ENCODE assay signal across 12 cellular contexts in genomic region chr4:182207806-182208483, GRCh38. TPM values are rescaled to one million over a fixed set of nuclear protein-coding genes. Genes with fewer than 3 reads are reported as not detected.
DNase-seq lines count a peak whose midpoint lies in the region; ATAC-seq lines count a peak whose summit lies in the region.
"Had no signal": no experiment of that assay in that cellular context is flagged by ENCODE, and none has a peak within 500 bp of the region (broad histone marks: within the 10 kb centered on the region; RNA-seq: fewer than 3 reads in every experiment).

No MANE protein-coding gene starts in this region.

- DNase-seq in GM03348 (ENCODE audit: low spot score) (peak; percentile 73), RKO (ENCODE audit: low spot score) (peak; percentile 64), fibroblast of gingiva (ENCODE audit: low read depth) (peak; percentile 80), renal cortical epithelial cell (ENCODE audit: low read depth) (peak; percentile 88), NCI-H446 treated with DMSO at 0.1 percent for 48 hours (lab: John Stamatoyannopoulos, UW) (no peak), NAMALWA (ENCODE audit: low spot score) (no peak), NCI-H1048 (lab: John Stamatoyannopoulos, UW) (no peak)
- DNase-seq: activated CD8-positive, alpha-beta memory T cell treated with anti-CD3 and anti-CD28 coated beads, Interleukin-2, amount 50 U/mL, for 48 hours; colonic mucosa; NCI-H1930; stimulated activated naive B cell treated with anti-CD40 and anti-IgM and Interleukin-4, amounts not matched to agents 10 μg/mL and 1 μg/mL and 100 μg/mL, for 72 hours had no signal

- ATAC-seq in HG02885 (IDR thresholded peaks at IDR 0.05; ENCODE audit: poor library complexity, unreplicated experiment), result no peak
- ATAC-seq: stimulated activated naive B cell treated with anti-CD40 and anti-IgM and Interleukin-4, amounts not matched to agents 10 μg/mL and 1 μg/mL and 100 μg/mL, for 72 hours had no signal

RNA-seq across cellular contexts. Expression of gene TENM3, which starts 35.3 kb away (rescaled TPM):
- total RNA-seq in renal cortical epithelial cell, result 1.2 and 4.5 TPM in 2 replicates

Comparison
In these comparisons a context has a peak if more than half of its experiments do, and no peak if none do; other contexts are left out.
1. DNase-seq: peak in GM03348 (single experiment), RKO (single experiment), fibroblast of gingiva (single experiment) and renal cortical epithelial cell (single experiment); none in NCI-H446 treated with DMSO at 0.1 percent for 48 hours (single experiment), NAMALWA (single experiment) and NCI-H1048 (single experiment).